10 cellular contexts compared by ENCODE assay signal in genomic region chr15:75312591-75312990, GRCh38. TPM values are rescaled to one million over a fixed set of nuclear protein-coding genes. Genes with fewer than 3 reads are reported as not detected.
DNase-seq lines count a peak whose midpoint lies in the region; ATAC-seq, FAIRE-seq and TF ChIP-seq lines count a peak whose summit lies in the region.
"Not testable (repeated sequence)": the region's sequence is repeated elsewhere in the genome, so short reads cannot be mapped to it uniquely, and the experiment has no call there.
"Had no signal": no experiment of that assay in that cellular context is flagged by ENCODE, and none has a peak within 500 bp of the region (broad histone marks: within the 10 kb centered on the region; RNA-seq: fewer than 3 reads in every experiment).

No MANE protein-coding gene starts in this region.

- CTCF ChIA-PET in activated CD4-positive, alpha-beta T cell treated with anti-CD3 and anti-CD28 coated beads for 36 hours (lab: Charles Lee), result interaction anchor here (0.6 kb wide), 1 partner anchor 68 kb away, joined by 4 read pairs; no protein-coding TSS in a partner anchor
- CTCF ChIA-PET in MCF 10A (lab: Yijun Ruan, JAX), result not testable (repeated sequence)

- not testable (repeated sequence) for H3K4me1 Mint-ChIP-seq in activated CD4-positive, alpha-beta T cell treated with anti-CD3 and anti-CD28 coated beads for 36 hours
- peaks cover 12% of the 10 kb centered on the region for H3K4me1 Mint-ChIP-seq in MCF 10A (ENCODE audit: insufficient read depth, unreplicated experiment)

- not testable (repeated sequence) for H3K27me3 Mint-ChIP-seq in activated CD4-positive, alpha-beta T cell treated with anti-CD3 and anti-CD28 coated beads for 36 hours; MCF 10A (ENCODE audit: insufficient read depth, unreplicated experiment)

- H3K27ac Mint-ChIP-seq in activated CD4-positive, alpha-beta T cell treated with anti-CD3 and anti-CD28 coated beads for 36 hours; MCF 10A (ENCODE audit: low read depth, unreplicated experiment): not testable (repeated sequence)

- H3K9ac ChIP-seq in BLaER1, result not testable (repeated sequence)

- H3K9me3 Mint-ChIP-seq in activated CD4-positive, alpha-beta T cell treated with anti-CD3 and anti-CD28 coated beads for 36 hours (ENCODE audit: low read depth), result not testable (repeated sequence)
- H3K9me3 Mint-ChIP-seq in MCF 10A (ENCODE audit: unreplicated experiment), result peaks cover 10% of the 10 kb centered on the region

- not testable (repeated sequence) for H3K36me3 Mint-ChIP-seq in activated CD4-positive, alpha-beta T cell treated with anti-CD3 and anti-CD28 coated beads for 36 hours (ENCODE audit: low read depth); MCF 10A (ENCODE audit: insufficient read depth, unreplicated experiment)

- FAIRE-seq in urothelium cell line (lab: Jason Lieb, UNC), result not testable (repeated sequence)

- not testable (repeated sequence) for H3K27me3 ChIP-seq in BLaER1

- not testable (repeated sequence) for H3K27ac ChIP-seq in BLaER1

- BruUV-seq in MCF 10A (replicated peaks; lab: Mats Ljungman, UMichigan), result not testable (repeated sequence)

- not testable (repeated sequence) for ATAC-seq in activated CD4-positive, alpha-beta T cell treated with anti-CD3 and anti-CD28 coated beads for 36 hours

- not testable (repeated sequence) for H3K4me3 ChIP-seq in BLaER1

- DNase-seq in HCEC 1CT, result peak; percentile 35
- peak; percentile 15 for DNase-seq in MV-4-11 (lab: John Stamatoyannopoulos, UW)
- DNase-seq in activated CD4-positive, alpha-beta T cell treated with anti-CD3 and anti-CD28 coated beads for 36 hours, result peak; percentile 13
- DNase-seq in MCF 10A (ENCODE audit: unreplicated experiment), result peak; percentile 47
- DNase-seq in fibroblast of peridontal ligament (ENCODE audit: extremely low read depth), result peak; percentile 25
- peak; percentile 38 for DNase-seq in myocyte (ENCODE audit: low read depth)
- peak; percentile 46 for DNase-seq in urothelium cell line (ENCODE audit: low spot score)

- H3K4me2 ChIP-seq in BLaER1, result 0 out of 2 replicates have a peak overlapping the region, but pooled peaks have one; percentile 48

- POLR2A ChIA-PET in activated CD4-positive, alpha-beta T cell treated with anti-CD3 and anti-CD28 coated beads for 36 hours (lab: Charles Lee); MCF 10A (lab: Yijun Ruan, JAX): not testable (repeated sequence)

- not testable (repeated sequence) for H3K36me3 ChIP-seq in BLaER1

- not testable (repeated sequence) for H3K9me3 ChIP-seq in BLaER1

- TF ChIP-seq CTCF in MCF 10A (IDR thresholded peaks at IDR 0.05; ENCODE audit: unreplicated experiment), result not testable (repeated sequence)

- H3K4me3 Mint-ChIP-seq in activated CD4-positive, alpha-beta T cell treated with anti-CD3 and anti-CD28 coated beads for 36 hours; MCF 10A (ENCODE audit: unreplicated experiment): not testable (repeated sequence)

- H3K4me1 ChIP-seq in BLaER1, result peaks cover 12% of the 10 kb centered on the region

- not testable (repeated sequence) for H4K20me1 ChIP-seq in BLaER1

- intact Hi-C loops in activated CD4-positive, alpha-beta T cell treated with anti-CD3 and anti-CD28 coated beads for 36 hours (cut with DNase I, micrococcal nuclease), result loop anchor here in 1 of 2 experiments (5.0 kb wide), 1 partner anchor 80 kb away; no protein-coding TSS in a partner anchor
- intact Hi-C loops in MCF 10A (cut with micrococcal nuclease), result not testable (repeated sequence)

RNA-seq across cellular contexts. Expression of gene COMMD4, which starts 23.3 kb away (rescaled TPM):
- 10 to 100 TPM; 47.1 to 67.8 TPM for total RNA-seq in activated CD4-positive, alpha-beta T cell treated with anti-CD3 and anti-CD28 coated beads for 36 hours
- total RNA-seq in MCF 10A (2022), result 43.9 and 47.3 TPM in 2 replicates
- total RNA-seq in myocyte, result 53.4 and 55.5 TPM in 2 replicates
- 71.2 TPM for polyA plus RNA-seq in myocyte (2012)

RNA-seq across cellular contexts. Expression of gene GOLGA6D, which starts 30.0 kb away (rescaled TPM):
- total RNA-seq in activated CD4-positive, alpha-beta T cell treated with anti-CD3 and anti-CD28 coated beads for 36 hours, result not detected
- not detected in 2 replicates for total RNA-seq in MCF 10A (2022)
- not detected in 2 replicates for total RNA-seq in myocyte
- 0.08 TPM for polyA plus RNA-seq in myocyte (2012)
- total RNA-seq: SJSA1 had no signal

RNA-seq across cellular contexts. Expression of gene NEIL1, which starts 34.2 kb away (rescaled TPM):
- 1 to 10 TPM; 6.5 to 6.9 TPM for total RNA-seq in activated CD4-positive, alpha-beta T cell treated with anti-CD3 and anti-CD28 coated beads for 36 hours
- total RNA-seq in MCF 10A (2022), result 6.6 and 9.5 TPM in 2 replicates
- 1.3 and 5.8 TPM in 2 replicates for total RNA-seq in myocyte
- 3.8 TPM for polyA plus RNA-seq in myocyte (2012)

RNA-seq across cellular contexts. Expression of gene GOLGA6C, which starts 54.5 kb away (rescaled TPM):
- not detected for total RNA-seq in activated CD4-positive, alpha-beta T cell treated with anti-CD3 and anti-CD28 coated beads for 36 hours
- total RNA-seq in MCF 10A (2022) (not detected in 2 replicates), myocyte (not detected in 2 replicates)
- polyA plus RNA-seq in myocyte (2012), result 0.10 TPM
- total RNA-seq: H9, SJSA1 had no signal

RNA-seq across cellular contexts. Expression of gene MAN2C1, which starts 55.8 kb away (rescaled TPM):
- total RNA-seq in activated CD4-positive, alpha-beta T cell treated with anti-CD3 and anti-CD28 coated beads for 36 hours, result 100 to 1,000 TPM; 119 to 181 TPM
- total RNA-seq in MCF 10A (2022) (163 and 165 TPM in 2 replicates), myocyte (123 and 140 TPM in 2 replicates)
- 102 TPM for polyA plus RNA-seq in myocyte (2012)
